21 cellular contexts compared by ENCODE assay signal in genomic region chr1:78297828-78298227, GRCh38.
"Had no signal": no experiment of that assay in that cellular context is flagged by ENCODE, and none has a peak within 500 bp of the region (broad histone marks: within the 10 kb centered on the region; RNA-seq: fewer than 3 reads in every experiment).

No MANE protein-coding gene starts in this region.

- DNase-seq: activated CD4-positive, alpha-beta T cell treated with anti-CD3 and anti-CD28 coated beads for 36 hours; activated CD8-positive, alpha-beta T cell treated with anti-CD3 and anti-CD28 coated beads for 36 hours; activated gamma-delta T cell; activated T-cell treated with anti-CD3 and anti-CD28 coated beads, Interleukin-2, amount 50 U/mL, for 48 hours; body of pancreas; caudate nucleus; colonic mucosa; foreskin melanocyte; kidney glomerular epithelial cell; mesenchymal stem cell; occipital lobe; right cardiac atrium; small intestine; stimulated activated CD4-positive, alpha-beta T cell treated with anti-CD3 and anti-CD28 coated beads, Interleukin-4, amount 100 ng/mL, for 4 hours; stimulated activated CD8-positive, alpha-beta memory T cell treated with anti-CD3 and anti-CD28 coated beads, Interleukin-4, amount 100 ng/mL, for 48 hours; stimulated activated naive CD4-positive, alpha-beta T cell treated with Interleukin-2 at 50 U/mL for 16 hours; substantia nigra; T1000; transverse colon had no signal

- ATAC-seq: activated CD4-positive, alpha-beta T cell treated with anti-CD3 and anti-CD28 coated beads for 36 hours; activated CD8-positive, alpha-beta T cell treated with anti-CD3 and anti-CD28 coated beads for 36 hours; activated naive CD4-positive, alpha-beta T cell treated with anti-CD3 and anti-CD28 coated beads, Interleukin-2, amount 50 U/mL, for 72 hours; body of pancreas; esophagus mucosa; right cardiac atrium had no signal
